1 cellular context compared by ENCODE assay signal in genomic region chr12:49967042-49967776, GRCh38.
A peak's percentile ranks its signal among the peaks of the same experiment; 100 is the strongest.
TF ChIP-seq lines count a peak whose summit lies in the region.

No MANE protein-coding gene starts in this region.

TF ChIP-seq in IMR-90, 13 proteins besides CTCF, POLR2A, EP300 and RAD21:
- TF ChIP-seq RFX5 (IDR thresholded peaks at IDR 0.05; ENCODE audit: low read depth, low read length) (no peak), MXI1 (IDR thresholded peaks at IDR 0.05; ENCODE audit: borderline replicate concordance, low read depth, low read length) (0 out of 2 replicates have a peak, but pooled peaks have one; percentile 55), BHLHE40 (IDR thresholded peaks at IDR 0.05; ENCODE audit: low read depth, low read length) (peak; percentile 86), SMC3 (IDR thresholded peaks at IDR 0.05; ENCODE audit: low read depth, low read length) (peak; percentile 91), CHD1 (IDR thresholded peaks at IDR 0.05; ENCODE audit: low read depth, low read length) (no peak), MAFK (IDR thresholded peaks at IDR 0.05; ENCODE audit: low read depth, low read length) (no peak), ELK1 (IDR thresholded peaks at IDR 0.05; ENCODE audit: borderline replicate concordance, low read depth, low read length) (no peak), CEBPB (IDR thresholded peaks at IDR 0.05; ENCODE audit: low read depth, low read length) (no peak), NFE2L2 (IDR thresholded peaks at IDR 0.05; ENCODE audit: low read depth, low read length) (no peak), FOS (IDR thresholded peaks at IDR 0.05; ENCODE audit: low read depth, low read length) (no peak), MAZ (IDR thresholded peaks at IDR 0.05; ENCODE audit: borderline replicate concordance, low read depth, low read length) (peak; percentile 44), RCOR1 (IDR thresholded peaks at IDR 0.05; ENCODE audit: insufficient replicate concordance, low read length) (no peak)
- TF ChIP-seq, protein P1, sequence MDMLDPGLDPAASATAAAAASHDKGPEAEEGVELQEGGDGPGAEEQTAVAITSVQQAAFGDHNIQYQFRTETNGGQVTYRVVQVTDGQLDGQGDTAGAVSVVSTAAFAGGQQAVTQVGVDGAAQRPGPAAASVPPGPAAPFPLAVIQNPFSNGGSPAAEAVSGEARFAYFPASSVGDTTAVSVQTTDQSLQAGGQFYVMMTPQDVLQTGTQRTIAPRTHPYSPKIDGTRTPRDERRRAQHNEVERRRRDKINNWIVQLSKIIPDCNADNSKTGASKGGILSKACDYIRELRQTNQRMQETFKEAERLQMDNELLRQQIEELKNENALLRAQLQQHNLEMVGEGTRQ (IDR thresholded peaks at IDR 0.05; ENCODE audit: low read depth, low read length) = no peak
